Comparison of ENCODE assay signal across 8 cellular contexts in the genomic region with DNA sequence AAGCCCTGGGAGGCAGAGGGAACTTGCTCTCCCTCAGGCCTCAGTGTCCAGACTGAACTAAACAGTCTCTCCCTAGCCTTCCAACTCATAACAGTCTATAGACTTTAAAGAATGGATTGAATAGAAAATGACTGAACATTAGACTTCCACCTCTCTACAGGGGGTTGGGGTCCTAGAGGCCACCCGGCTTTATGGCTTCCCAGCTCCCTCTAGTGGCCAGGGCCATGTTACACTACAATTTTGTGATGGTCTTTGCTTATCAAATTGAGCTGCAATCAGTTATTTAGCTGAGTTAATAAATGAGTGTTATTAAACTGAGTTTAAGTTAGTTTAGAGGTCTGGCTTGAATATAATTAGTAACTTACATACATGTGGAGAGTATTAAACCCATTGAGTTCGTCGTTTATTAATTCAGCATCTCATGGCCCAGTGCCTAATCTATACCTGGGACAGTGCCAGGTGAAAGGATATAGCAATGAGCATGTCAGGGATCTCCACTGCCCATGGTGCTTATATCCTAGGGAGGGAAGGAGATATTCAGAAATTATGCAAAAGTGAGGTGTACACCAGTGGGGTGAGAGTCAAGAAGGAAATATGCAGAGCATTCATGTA.
DNase-seq lines count a peak whose midpoint lies in the region; ATAC-seq and TF ChIP-seq lines count a peak whose summit lies in the region.

No MANE protein-coding gene starts in this region.

- H3K27me3 ChIP-seq in MG63 (no peaks in the 10 kb centered on the region), vagina (no peaks in the 10 kb centered on the region)

- H3K27ac Mint-ChIP-seq in effector memory CD8-positive, alpha-beta T cell, result peak overlapping the region in 1 of 2 donors; percentile 13
- no peak overlapping the region for H3K27ac Mint-ChIP-seq in neural crest cell (ENCODE audit: unreplicated experiment)

- no peaks in the 10 kb centered on the region for H3K36me3 Mint-ChIP-seq in effector memory CD8-positive, alpha-beta T cell (ENCODE audit: insufficient read depth)
- no peaks in the 10 kb centered on the region for H3K36me3 Mint-ChIP-seq in neural crest cell (ENCODE audit: low read depth)

- 0 out of 2 replicates have a peak, but pooled peaks cover 4% of the 10 kb centered on the region for H3K9me3 ChIP-seq in MG63
- no peaks in the 10 kb centered on the region for H3K9me3 ChIP-seq in vagina

- H3K4me1 Mint-ChIP-seq in effector memory CD8-positive, alpha-beta T cell (ENCODE audit: low read depth in 2 of 2), result peaks cover 4 to 8% of the 10 kb centered on the region in 2 donors
- no peaks in the 10 kb centered on the region for H3K4me1 Mint-ChIP-seq in neural crest cell

- ATAC-seq in GM18502 (IDR thresholded peaks at IDR 0.05; ENCODE audit: poor library complexity, unreplicated experiment) (peak; percentile 67), HG03135 (IDR thresholded peaks at IDR 0.05; ENCODE audit: unreplicated experiment) (no peak)
- ATAC-seq in effector memory CD8-positive, alpha-beta T cell (replicated peaks), result peak; percentile 78

- H3K9me3 Mint-ChIP-seq in effector memory CD8-positive, alpha-beta T cell, result no peaks in the 10 kb centered on the region
- no peaks in the 10 kb centered on the region for H3K9me3 Mint-ChIP-seq in neural crest cell

- H3K36me3 ChIP-seq in MG63 (no peaks in the 10 kb centered on the region), vagina (no peaks in the 10 kb centered on the region)

- H3K4me1 ChIP-seq in vagina, result no peaks in the 10 kb centered on the region

- peak; percentile 89 for TF ChIP-seq CTCF in AG09309 (IDR thresholded peaks at IDR 0.05; ENCODE audit: control insufficient read depth, insufficient read depth, low read depth, low read length, missing control alignments)
- TF ChIP-seq CTCF in neural crest cell (conservative IDR thresholded peaks at IDR 0.05), result peak; percentile 87
- peak in 2 of 3 experiments; percentile 59 to 76 for TF ChIP-seq CTCF in vagina (IDR thresholded peaks at IDR 0.05)

- no peak for DNase-seq in AG09309 (ENCODE audit: low read depth)
- peak; percentile 62 for DNase-seq in MG63
- peak; percentile 36 for DNase-seq in activated CD4-positive, CD25-positive, alpha-beta regulatory T cell treated with anti-CD3 and anti-CD28 coated beads, Interleukin-2, amount 50 U/mL, for 72 hours
- DNase-seq in effector memory CD8-positive, alpha-beta T cell, result peak; percentile 56 to 63 (median 61)
- peak; percentile 42 for DNase-seq in neural crest cell (ENCODE audit: low read depth, low spot score)
- DNase-seq in vagina (ENCODE audit: extremely low spot score in 2 of 2), result no peak

- H3K27me3 Mint-ChIP-seq in effector memory CD8-positive, alpha-beta T cell, result no peaks in the 10 kb centered on the region
- no peaks in the 10 kb centered on the region for H3K27me3 Mint-ChIP-seq in neural crest cell (ENCODE audit: low read depth)

- TF ChIP-seq POLR2A in vagina (IDR thresholded peaks at IDR 0.05), result no peak

- H3K4me3 ChIP-seq in AG09309 (ENCODE audit: control insufficient read depth, low read depth, low read length) (no peak overlapping the region), MG63 (no peak overlapping the region), vagina (no peak overlapping the region)

- H3K27ac ChIP-seq in vagina, result no peak overlapping the region

- H3K4me3 Mint-ChIP-seq in effector memory CD8-positive, alpha-beta T cell, result no peak overlapping the region
- H3K4me3 Mint-ChIP-seq in neural crest cell, result no peak overlapping the region

- intact Hi-C loops in vagina (cut with DNase I), result no loop called here

Comparison
In these comparisons a context has a peak if more than half of its experiments do, and no peak if none do; other contexts are left out.
1. DNase-seq: peak in MG63 (single experiment), activated CD4-positive, CD25-positive, alpha-beta regulatory T cell treated with anti-CD3 and anti-CD28 coated beads, Interleukin-2, amount 50 U/mL, for 72 hours (single experiment), effector memory CD8-positive, alpha-beta T cell (3 of 3) and neural crest cell (single experiment); none in AG09309 (single experiment) and vagina (0 of 2).
2. Peak in every context shown above with its lines, with median percentiles within 50 percentile points of each other: CTCF ChIP-seq.